19 cellular contexts compared by ENCODE assay signal in genomic region chr12:111401167-111401605, GRCh38.
"Had no signal": no experiment of that assay in that cellular context is flagged by ENCODE, and none has a peak within 500 bp of the region (broad histone marks: within the 10 kb centered on the region; RNA-seq: fewer than 3 reads in every experiment).

No MANE protein-coding gene starts in this region.

- H3K4me3 Mint-ChIP-seq: nephron progenitor cell had no signal

- H3K36me3 Mint-ChIP-seq: naive B cell had no signal

- H3K4me1 ChIP-seq: colonic mucosa had no signal

- H3K27me3 ChIP-seq: colonic mucosa, hepatocyte, sigmoid colon, stomach had no signal

- ATAC-seq: left colon, left ventricle myocardium superior, psoas muscle had no signal

- H3K4me3 ChIP-seq: colonic mucosa, hepatocyte, lung, psoas muscle, sigmoid colon, skin epidermis, stomach had no signal

- H3K4me2 ChIP-seq: hepatocyte had no signal

- H2AFZ ChIP-seq: hepatocyte had no signal

- H3K27me3 Mint-ChIP-seq: naive B cell had no signal

- H3K9me3 Mint-ChIP-seq: naive B cell, nephron progenitor cell had no signal

- DNase-seq: colonic mucosa; effector CD4-positive, alpha-beta T cell; foreskin melanocyte; head of caudate nucleus; left colon; left ventricle myocardium superior; mesendoderm; naive B cell; nephron progenitor cell; psoas muscle; retina; sigmoid colon; stimulated activated CD4-positive, alpha-beta T cell treated with anti-CD3 and anti-CD28 coated beads, Interleukin-12 subunit alpha, Interleukin-12 subunit beta, amount 100 ng/mL, for 4 hours; stimulated activated naive CD4-positive, alpha-beta T cell; stomach; substantia nigra had no signal

- H3K36me3 ChIP-seq: colonic mucosa, sigmoid colon, stomach had no signal

- H3K9me3 ChIP-seq: colonic mucosa, psoas muscle, sigmoid colon, stomach had no signal

- H3K27ac ChIP-seq: colonic mucosa, hepatocyte, psoas muscle, sigmoid colon, skin epidermis, stomach had no signal
